In genomic region chr5:71877511-71877910, GRCh38 we compare ENCODE assay signal across 16 cellular contexts.
DNase-seq lines count a peak whose midpoint lies in the region; ATAC-seq and TF ChIP-seq lines count a peak whose summit lies in the region.
"Had no signal": no experiment of that assay in that cellular context is flagged by ENCODE, and none has a peak within 500 bp of the region (broad histone marks: within the 10 kb centered on the region; RNA-seq: fewer than 3 reads in every experiment).

No MANE protein-coding gene starts in this region.

- no peaks in the 10 kb centered on the region for H3K4me1 Mint-ChIP-seq in activated CD8-positive, alpha-beta memory T cell treated with anti-CD3 and anti-CD28 coated beads, Interleukin-2, amount 10 ng/mL, durations not matched to agents 7 days and 5 days
- H3K4me1 Mint-ChIP-seq: B cell had no signal

- no peak overlapping the region for H3K27ac Mint-ChIP-seq in activated CD8-positive, alpha-beta memory T cell treated with anti-CD3 and anti-CD28 coated beads, Interleukin-2, amount 10 ng/mL, durations not matched to agents 7 days and 5 days
- H3K27ac Mint-ChIP-seq: B cell; CD4-positive, alpha-beta T cell; GM23338; H9 had no signal

- ATAC-seq in GM18505 (IDR thresholded peaks at IDR 0.05; ENCODE audit: unreplicated experiment) (peak; percentile 58), HG02610 (IDR thresholded peaks at IDR 0.05; ENCODE audit: unreplicated experiment) (peak; percentile 36), HG03442 (IDR thresholded peaks at IDR 0.05; ENCODE audit: unreplicated experiment) (no peak), HG02884 (IDR thresholded peaks at IDR 0.05; ENCODE audit: unreplicated experiment) (no peak)
- ATAC-seq in activated CD8-positive, alpha-beta memory T cell treated with anti-CD3 and anti-CD28 coated beads, Interleukin-2, amount 10 ng/mL, durations not matched to agents 7 days and 5 days: no peak
- ATAC-seq: GM23338 had no signal

- H3K36me3 Mint-ChIP-seq in activated CD8-positive, alpha-beta memory T cell treated with anti-CD3 and anti-CD28 coated beads, Interleukin-2, amount 10 ng/mL, durations not matched to agents 7 days and 5 days: no peaks in the 10 kb centered on the region

- no peak overlapping the region for H3K4me3 Mint-ChIP-seq in activated CD8-positive, alpha-beta memory T cell treated with anti-CD3 and anti-CD28 coated beads, Interleukin-2, amount 10 ng/mL, durations not matched to agents 7 days and 5 days
- H3K4me3 Mint-ChIP-seq: B cell; CD4-positive, alpha-beta T cell; GM23338; H9 had no signal

- CTCF ChIA-PET in activated CD8-positive, alpha-beta memory T cell treated with anti-CD3 and anti-CD28 coated beads, Interleukin-2, amount 10 ng/mL, durations not matched to agents 7 days and 5 days (lab: Charles Lee): no interaction called here

- peaks cover 5% of the 10 kb centered on the region for H3K27me3 Mint-ChIP-seq in activated CD8-positive, alpha-beta memory T cell treated with anti-CD3 and anti-CD28 coated beads, Interleukin-2, amount 10 ng/mL, durations not matched to agents 7 days and 5 days

- H3K9me3 Mint-ChIP-seq in activated CD8-positive, alpha-beta memory T cell treated with anti-CD3 and anti-CD28 coated beads, Interleukin-2, amount 10 ng/mL, durations not matched to agents 7 days and 5 days (ENCODE audit: low read depth): no peaks in the 10 kb centered on the region
- H3K9me3 Mint-ChIP-seq: CD4-positive, alpha-beta T cell; GM23338 had no signal

- TF ChIP-seq POLR2A in GM18505 (IDR thresholded peaks at IDR 0.05; ENCODE audit: borderline replicate concordance, extremely low read depth, insufficient read depth, insufficient read length): no peak

- DNase-seq in islet precursor cell (peak; percentile 18), SHP77 treated with DMSO at 0.1 percent for 48 hours (lab: John Stamatoyannopoulos, UW) (no peak)
- DNase-seq in activated CD8-positive, alpha-beta memory T cell treated with anti-CD3 and anti-CD28 coated beads, Interleukin-2, amount 10 ng/mL, durations not matched to agents 7 days and 5 days: no peak
- DNase-seq: C1 segment of cervical spinal cord; Calu3; CD4-positive, alpha-beta T cell; DMS79; H9; IMR-90; KBM-7 had no signal

Comparison
In these comparisons a context has a peak if more than half of its experiments do, and no peak if none do; other contexts are left out.
1. ATAC-seq: peak in GM18505 (single experiment) and HG02610 (single experiment); none in activated CD8-positive, alpha-beta memory T cell treated with anti-CD3 and anti-CD28 coated beads, Interleukin-2, amount 10 ng/mL, durations not matched to agents 7 days and 5 days (single experiment), HG03442 (single experiment) and HG02884 (single experiment).